In the genomic region with DNA sequence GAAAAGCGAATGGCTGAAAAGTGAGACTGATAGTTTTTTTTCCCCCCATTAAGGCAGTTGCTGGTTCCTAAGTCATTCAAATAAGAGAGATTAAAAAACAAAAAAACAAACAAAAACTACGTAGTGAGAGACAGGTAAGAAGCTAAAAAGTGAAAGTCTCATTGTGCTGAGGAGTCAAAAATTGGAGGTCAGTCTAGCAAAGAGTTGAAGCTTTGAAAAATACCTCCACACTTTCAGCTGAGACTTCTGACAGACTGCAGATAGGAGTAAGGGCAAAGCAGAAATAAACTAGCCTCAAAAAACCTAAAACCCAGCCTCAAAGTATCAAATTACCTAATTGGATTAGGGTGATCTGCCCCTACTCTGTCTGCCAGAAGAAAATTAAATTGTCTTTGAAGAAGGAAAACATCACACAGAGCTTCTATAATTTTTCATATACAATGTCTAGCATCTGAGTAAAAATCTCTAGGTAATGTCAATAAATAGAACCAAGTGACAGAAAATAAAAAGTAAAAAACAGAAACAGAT, we compare ENCODE assay signal across 19 cellular contexts. TPM values are rescaled to one million over a fixed set of nuclear protein-coding genes. Genes with fewer than 3 reads are reported as not detected.
DNase-seq lines count a peak whose midpoint lies in the region; ATAC-seq, FAIRE-seq and TF ChIP-seq lines count a peak whose summit lies in the region.
"Had no signal": no experiment of that assay in that cellular context is flagged by ENCODE, and none has a peak within 500 bp of the region (broad histone marks: within the 10 kb centered on the region; RNA-seq: fewer than 3 reads in every experiment).

No MANE protein-coding gene starts in this region.

- no peak for DNase-seq in stimulated activated naive CD8-positive, alpha-beta T cell treated with anti-CD3 and anti-CD28 coated beads, Interleukin-15, Interleukin-2, amounts not matched to agents 100 U/mL and 50 U/mL, for 24 hours
- DNase-seq in H1 (ENCODE audit: low read depth in 1 of 2, low spot score in 2 of 2), result no peak
- DNase-seq in stimulated activated naive CD8-positive, alpha-beta T cell treated with anti-CD3 and anti-CD28 coated beads, Interleukin-15, amount 100 ng/mL, for 72 hours, result no peak
- DNase-seq in NK-92 treated with Interleukin-12 subunit alpha and Interleukin-12 subunit beta, amount 100 ng/mL, for 24 hours (lab: John Stamatoyannopoulos, UW), result no peak
- DNase-seq in NCI-H1436 treated with DMSO at 0.1 percent for 48 hours (lab: John Stamatoyannopoulos, UW), result no peak
- no peak for DNase-seq in Karpas-422
- DNase-seq: dermis blood vessel endothelial cell; DND-41; hippocampal formation; NCI-H1417 treated with DMSO at 0.1 percent for 48 hours; NCI-H774; posterior cingulate gyrus; sigmoid colon; stimulated activated naive CD4-positive, alpha-beta T cell had no signal

- H3K9ac ChIP-seq in H1 (replicated peaks in 1 of 4; ENCODE audit: extremely low read depth in 1 of 4, low read depth in 3 of 4, low read length in 3 of 4) (no peak overlapping the region), Karpas-422 (ENCODE audit: low read length) (no peak overlapping the region)

- H3K18ac ChIP-seq in H1 (ENCODE audit: extremely low read depth, low read length), result no peak overlapping the region

- no peak for TF ChIP-seq EP300 in H1 (IDR thresholded peaks at IDR 0.05; ENCODE audit: borderline replicate concordance in 1 of 2, low read depth in 2 of 2, low read length in 2 of 2)

- H3K79me2 ChIP-seq in H1 (ENCODE audit: control insufficient read depth in 1 of 2, insufficient read depth in 2 of 2, low read length in 2 of 2) (no peaks in the 10 kb centered on the region), Karpas-422 (ENCODE audit: low read length) (no peaks in the 10 kb centered on the region)

- no peaks in the 10 kb centered on the region for H3K23me2 ChIP-seq in H1 (ENCODE audit: low read depth, low read length)

- 27% methylated on average over 2 of the region's 2 CpGs; no CpG with 5 or more reads in 1 of the 2 experiments for WGBS in H1 (ENCODE audit: extremely low coverage in 1 of 2, insufficient coverage in 1 of 2, insufficient read length in 1 of 2, insufficient replicate concordance in 2 of 2, low coverage in 1 of 2, low lambda C conversion rate in 2 of 2, missing lambda C conversion rate in 1 of 2), 2 experiments

- H3K27me3 Mint-ChIP-seq in stimulated activated naive CD8-positive, alpha-beta T cell treated with anti-CD3 and anti-CD28 coated beads, Interleukin-15, Interleukin-2, amounts not matched to agents 100 ng/mL and 50 ng/mL, for 24 hours, result no peaks in the 10 kb centered on the region
- H3K27me3 Mint-ChIP-seq in stimulated activated naive CD8-positive, alpha-beta T cell treated with anti-CD3 and anti-CD28 coated beads, Interleukin-15, amount 100 ng/mL, for 72 hours, result peaks cover 8% of the 10 kb centered on the region
- H3K27me3 Mint-ChIP-seq: type B pancreatic cell had no signal

- H3K56ac ChIP-seq in H1 (replicated peaks; ENCODE audit: insufficient read length, low read depth, low read length), result no peak overlapping the region

- H3K9me3 ChIP-seq in H1 (ENCODE audit: insufficient read depth in 2 of 2, low read depth in 1 of 2, low read length in 1 of 2) (no peaks in the 10 kb centered on the region), Karpas-422 (ENCODE audit: low read length) (no peaks in the 10 kb centered on the region)
- H3K9me3 ChIP-seq: sigmoid colon had no signal

- peak; percentile 45 for FAIRE-seq in H1 (lab: Jason Lieb, UNC)

- no peaks in the 10 kb centered on the region; a peak in 1 of 8 replicates for H3K36me3 ChIP-seq in H1 (ENCODE audit: control insufficient read depth in 2 of 4, insufficient read depth in 4 of 4, low read length in 3 of 4)
- H3K36me3 ChIP-seq in Karpas-422 (ENCODE audit: insufficient read depth, low read length), result no peaks in the 10 kb centered on the region
- H3K36me3 ChIP-seq: cardiac muscle cell, sigmoid colon had no signal

- H3K4ac ChIP-seq in H1 (replicated peaks; ENCODE audit: insufficient read length, low read depth, low read length), result no peak overlapping the region

- H2BK120ac ChIP-seq in H1 (replicated peaks; ENCODE audit: low read depth, low read length), result no peak overlapping the region

- H3K4me3 ChIP-seq in H1 (ENCODE audit: extremely low read depth in 1 of 4, insufficient read depth in 2 of 4, low read depth in 3 of 4, low read length in 4 of 4) (no peak overlapping the region), Karpas-422 (ENCODE audit: low read length) (no peak overlapping the region)
- H3K4me3 ChIP-seq: cardiac muscle cell, sigmoid colon had no signal

- H3K23ac ChIP-seq in H1 (ENCODE audit: insufficient read length), result no peak overlapping the region

- no peak overlapping the region for H3K14ac ChIP-seq in H1 (ENCODE audit: insufficient read length)

- TF ChIP-seq POLR2A in Raji (IDR thresholded peaks at IDR 0.05; ENCODE audit: insufficient read depth, low read depth, low read length), result peak; percentile 23; the same call in 1 of the 2 replicates
- no peak for TF ChIP-seq POLR2A in H1 (IDR thresholded peaks at IDR 0.05; ENCODE audit: control extremely low read depth in 1 of 2, low read depth in 2 of 2, low read length in 2 of 2)

- H3K36me3 Mint-ChIP-seq in stimulated activated naive CD8-positive, alpha-beta T cell treated with anti-CD3 and anti-CD28 coated beads, Interleukin-15, Interleukin-2, amounts not matched to agents 100 ng/mL and 50 ng/mL, for 24 hours (ENCODE audit: low read depth), result peaks cover 4% of the 10 kb centered on the region
- H3K36me3 Mint-ChIP-seq: type B pancreatic cell had no signal

- H4K8ac ChIP-seq in H1 (ENCODE audit: extremely low read depth, insufficient read depth, low read length), result no peak overlapping the region

- POLR2A ChIA-PET in H1 (lab: Charles Lee; ENCODE audit: partially characterized antibody), result interaction anchor here (1.4 kb wide), 1 partner anchor 10 kb away, joined by 6 read pairs; a partner anchor contains a TSS

- H3K4me1 Mint-ChIP-seq in stimulated activated naive CD8-positive, alpha-beta T cell treated with anti-CD3 and anti-CD28 coated beads, Interleukin-15, Interleukin-2, amounts not matched to agents 100 ng/mL and 50 ng/mL, for 24 hours (ENCODE audit: low read depth), result peaks cover 35% of the 10 kb centered on the region
- peaks cover 35% of the 10 kb centered on the region for H3K4me1 Mint-ChIP-seq in stimulated activated naive CD8-positive, alpha-beta T cell treated with anti-CD3 and anti-CD28 coated beads, Interleukin-15, amount 100 ng/mL, for 72 hours
- H3K4me1 Mint-ChIP-seq: nephron had no signal

- no peak overlapping the region for H2BK12ac ChIP-seq in H1 (ENCODE audit: low read depth, low read length)

- peak overlapping the region; percentile 42 for H3K4me3 Mint-ChIP-seq in stimulated activated naive CD8-positive, alpha-beta T cell treated with anti-CD3 and anti-CD28 coated beads, Interleukin-15, Interleukin-2, amounts not matched to agents 100 ng/mL and 50 ng/mL, for 24 hours
- H3K4me3 Mint-ChIP-seq in stimulated activated naive CD8-positive, alpha-beta T cell treated with anti-CD3 and anti-CD28 coated beads, Interleukin-15, amount 100 ng/mL, for 72 hours, result peak overlapping the region; percentile 8
- H3K4me3 Mint-ChIP-seq: nephron, type B pancreatic cell had no signal

- peak overlapping the region; percentile 93 for H2AFZ ChIP-seq in H1 (ENCODE audit: low read length)
- H2AFZ ChIP-seq in Karpas-422 (ENCODE audit: low read length), result no peak overlapping the region

- H3K4me2 ChIP-seq in H1 (ENCODE audit: insufficient read depth in 1 of 2, low read depth in 2 of 2, low read length in 2 of 2) (peak overlapping the region; percentile 17 to 26; a peak in 1 of 4 replicates), Karpas-422 (ENCODE audit: low read depth, low read length, poor library complexity, severe bottlenecking) (no peak overlapping the region)

- peak overlapping the region; percentile 6 for H4K5ac ChIP-seq in H1 (ENCODE audit: insufficient read length, low read depth, low read length)

- TF ChIP-seq RAD21 in H1 (IDR thresholded peaks at IDR 0.05 in 1 of 2, conservative IDR thresholded peaks at IDR 0.05 in 1 of 2; ENCODE audit: low read depth in 2 of 2, low read length in 2 of 2), result no peak

- H3K4me1 ChIP-seq in H1 (replicated peaks in 1 of 4; ENCODE audit: control insufficient read depth in 3 of 4, insufficient read depth in 4 of 4, low read length in 3 of 4) (peaks cover 2 to 4% (median 3%) of the 10 kb centered on the region in 4 experiments; a peak in 4 of 7 replicates), Karpas-422 (ENCODE audit: low read length) (peaks cover 14% of the 10 kb centered on the region)
- H3K4me1 ChIP-seq: sigmoid colon had no signal

- H2BK15ac ChIP-seq in H1 (ENCODE audit: low read length), result no peak overlapping the region

- ATAC-seq in stimulated activated naive CD8-positive, alpha-beta T cell treated with anti-CD3 and anti-CD28 coated beads, Interleukin-15, Interleukin-2, amounts not matched to agents 100 U/mL and 50 U/mL, for 24 hours, result no peak
- ATAC-seq in stimulated activated naive CD8-positive, alpha-beta T cell treated with anti-CD3 and anti-CD28 coated beads, Interleukin-15, amount 100 ng/mL, for 72 hours, result no peak

- CTCF ChIA-PET in H1 (lab: Charles Lee; ENCODE audit: partially characterized antibody), result interaction anchor here (0.9 to 1.5 kb wide), 3 partner anchors 31 to 48 kb away, joined by 3 to 5 read pairs (median 5); no protein-coding TSS in a partner anchor

- no peaks in the 10 kb centered on the region for H3K9me2 ChIP-seq in Karpas-422 (replicated peaks; ENCODE audit: insufficient read depth, low read length)

- peak overlapping the region; percentile 87 for H3K27ac Mint-ChIP-seq in stimulated activated naive CD8-positive, alpha-beta T cell treated with anti-CD3 and anti-CD28 coated beads, Interleukin-15, Interleukin-2, amounts not matched to agents 100 ng/mL and 50 ng/mL, for 24 hours
- peak overlapping the region in 1 of 2 donors; percentile 19 for H3K27ac Mint-ChIP-seq in stimulated activated naive CD8-positive, alpha-beta T cell treated with anti-CD3 and anti-CD28 coated beads, Interleukin-15, amount 100 ng/mL, for 72 hours
- H3K27ac Mint-ChIP-seq: nephron, type B pancreatic cell had no signal

- no peaks in the 10 kb centered on the region for H3K27me3 ChIP-seq in H1 (replicated peaks in 1 of 4; ENCODE audit: control insufficient read depth in 3 of 4, extremely low read depth in 1 of 4, insufficient read depth in 3 of 4, low read length in 3 of 4)
- H3K27me3 ChIP-seq in Karpas-422 (ENCODE audit: low read length), result no peaks in the 10 kb centered on the region
- H3K27me3 ChIP-seq: cardiac muscle cell, sigmoid colon had no signal

- no peak overlapping the region for H4K91ac ChIP-seq in H1 (replicated peaks; ENCODE audit: insufficient read length, low read length)

- no peak overlapping the region for H3K27ac ChIP-seq in H1 (ENCODE audit: low read depth, low read length)
- H3K27ac ChIP-seq in Karpas-422 (ENCODE audit: low read length), result no peak overlapping the region
- H3K27ac ChIP-seq: cardiac muscle cell, sigmoid colon had no signal

- H2BK5ac ChIP-seq in H1 (ENCODE audit: low read depth, low read length), result no peak overlapping the region

- no peak overlapping the region for H2BK20ac ChIP-seq in H1 (ENCODE audit: low read length)

- no peak overlapping the region for H2AK5ac ChIP-seq in H1 (ENCODE audit: low read depth, low read length)

- H3K79me1 ChIP-seq in H1 (ENCODE audit: low read depth, low read length), result no peaks in the 10 kb centered on the region

- no peaks in the 10 kb centered on the region for H4K20me1 ChIP-seq in H1 (replicated peaks in 1 of 2; ENCODE audit: control insufficient read depth in 1 of 2, insufficient read depth in 2 of 2, low read length in 2 of 2)
- H4K20me1 ChIP-seq in Karpas-422 (ENCODE audit: insufficient read depth, low read depth, low read length), result no peaks in the 10 kb centered on the region

- peaks cover 4% of the 10 kb centered on the region for H3K9me3 Mint-ChIP-seq in stimulated activated naive CD8-positive, alpha-beta T cell treated with anti-CD3 and anti-CD28 coated beads, Interleukin-15, Interleukin-2, amounts not matched to agents 100 ng/mL and 50 ng/mL, for 24 hours
- H3K9me3 Mint-ChIP-seq in stimulated activated naive CD8-positive, alpha-beta T cell treated with anti-CD3 and anti-CD28 coated beads, Interleukin-15, amount 100 ng/mL, for 72 hours, result peaks cover 6 to 8% of the 10 kb centered on the region in 2 donors
- H3K9me3 Mint-ChIP-seq: nephron, type B pancreatic cell had no signal

- no peak for TF ChIP-seq CTCF in H1 (IDR thresholded peaks at IDR 0.05; ENCODE audit: control extremely low read depth in 1 of 3, insufficient read depth in 1 of 3, low read depth in 1 of 3, low read length in 3 of 3)

RNA-seq across cellular contexts. Expression of a gene that starts 10.9 kb away (rescaled TPM):
- 22.7 and 22.8 TPM in 2 replicates for total RNA-seq in H1 (2021; fragmentation: NEBNext Ultra II Directional; extraction: Animal tissue kit (Norgen Biotek cat#: 25700))
- polyA plus RNA-seq in H1 (2011; rRNA removed), result 3.3 and 5.8 TPM in 2 replicates
- polyA plus RNA-seq in H1 (2011; cell fraction: cytosol; rRNA removed), result 5.4 TPM
- polyA plus RNA-seq in H1 (2011; cell fraction: nucleus; rRNA removed), result 4.2 TPM
- 13.0 to 21.6 TPM (median 15.6 TPM) in 4 replicates for polyA plus RNA-seq in H1 (2012, experiment 1 of 2)
- 0.98 TPM for polyA plus RNA-seq in H1 (2012, experiment 2 of 2)
- 22.0 TPM for polyA plus RNA-seq in H1 (2013, experiment 1 of 2)
- 25.2 TPM for polyA plus RNA-seq in H1 (2013, experiment 2 of 2)
- polyA minus RNA-seq in H1 (2011; rRNA and poly(A)+ RNA removed), result 9.5 and 23.6 TPM in 2 replicates
- polyA minus RNA-seq in H1 (2011; cell fraction: cytosol; rRNA and poly(A)+ RNA removed), result 8.9 TPM
- polyA minus RNA-seq in H1 (2011; cell fraction: nucleus; rRNA and poly(A)+ RNA removed), result 16.7 TPM
- 10.7 and 18.4 TPM in 2 replicates for total RNA-seq in Karpas-422 (2014; rRNA removed; shearing (Covaris generic); ENCODE audit: low replicate concordance)

RNA-seq across cellular contexts. Expression of a gene that starts 53.3 kb away (rescaled TPM):
- 24.0 and 26.7 TPM in 2 replicates for total RNA-seq in H1 (2021; fragmentation: NEBNext Ultra II Directional; extraction: Animal tissue kit (Norgen Biotek cat#: 25700))
- polyA plus RNA-seq in H1 (2011; rRNA removed), result 9.1 and 13.1 TPM in 2 replicates
- 16.0 TPM for polyA plus RNA-seq in H1 (2011; cell fraction: cytosol; rRNA removed)
- polyA plus RNA-seq in H1 (2011; cell fraction: nucleus; rRNA removed), result 7.2 TPM
- polyA plus RNA-seq in H1 (2012, experiment 1 of 2), result 17.9 to 21.7 TPM (median 20.8 TPM) in 4 replicates
- polyA plus RNA-seq in H1 (2012, experiment 2 of 2), result 5.2 TPM
- 12.3 TPM for polyA plus RNA-seq in H1 (2013, experiment 1 of 2)
- 12.0 TPM for polyA plus RNA-seq in H1 (2013, experiment 2 of 2)
- polyA minus RNA-seq in H1 (2011; rRNA and poly(A)+ RNA removed), result 11.2 and 12.6 TPM in 2 replicates
- polyA minus RNA-seq in H1 (2011; cell fraction: cytosol; rRNA and poly(A)+ RNA removed), result 5.6 TPM
- polyA minus RNA-seq in H1 (2011; cell fraction: nucleus; rRNA and poly(A)+ RNA removed), result 8.8 TPM
- total RNA-seq in Karpas-422 (2014; rRNA removed; shearing (Covaris generic); ENCODE audit: low replicate concordance), result 36.4 and 72.0 TPM in 2 replicates
